16 cellular contexts compared by ENCODE assay signal in genomic region chr2:68987051-68987503, GRCh38. TPM values are rescaled to one million over a fixed set of nuclear protein-coding genes. Genes with fewer than 3 reads are reported as not detected.
DNase-seq lines count a peak whose midpoint lies in the region; ATAC-seq, FAIRE-seq and TF ChIP-seq lines count a peak whose summit lies in the region.
"Had no signal": no experiment of that assay in that cellular context is flagged by ENCODE, and none has a peak within 500 bp of the region (broad histone marks: within the 10 kb centered on the region; RNA-seq: fewer than 3 reads in every experiment).

No MANE protein-coding gene starts in this region.

- H3K4ac ChIP-seq in H9 (ENCODE audit: low read depth, low read length), result no peak overlapping the region

- TF ChIP-seq POLR2A in K562 (conservative IDR thresholded peaks at IDR 0.05) (no peak), HepG2 (IDR thresholded peaks at IDR 0.05; ENCODE audit: insufficient read depth in 1 of 2, low read depth in 2 of 2, low read length in 2 of 2) (no peak), testis (IDR thresholded peaks at IDR 0.05) (no peak)

- H3K27ac Mint-ChIP-seq in H9, result no peak overlapping the region
- H3K27ac Mint-ChIP-seq: CD4-positive, alpha-beta memory T cell had no signal

- intact Hi-C loops in K562 (cut with micrococcal nuclease) (no loop called here), HepG2 (cut with micrococcal nuclease; ENCODE audit: unreplicated experiment) (no loop called here), testis (cut with DNase I; ENCODE audit: low total_unique reads) (no loop called here)

- no peak overlapping the region for H3K18ac ChIP-seq in H9 (ENCODE audit: insufficient read length, low read depth, low read length)

- H3K4me2 ChIP-seq in H9 (ENCODE audit: insufficient read depth, insufficient read length, low read length) (no peak overlapping the region), K562 (ENCODE audit: insufficient read depth, low read length) (no peak overlapping the region), HepG2 (ENCODE audit: low read depth, low read length) (peak overlapping the region; percentile 25; the same call in 1 of the 2 replicates)

- no peak overlapping the region for H2BK20ac ChIP-seq in H9 (ENCODE audit: low read depth, low read length, poor library complexity, severe bottlenecking)

- no peak overlapping the region for H2BK15ac ChIP-seq in H9 (ENCODE audit: low read depth, low read length)

- H3T11ph ChIP-seq in H9 (ENCODE audit: low read length), result no peak overlapping the region

- no peaks in the 10 kb centered on the region for H3K27me3 ChIP-seq in H9 (ENCODE audit: insufficient read depth, low read length)
- H3K27me3 ChIP-seq in K562 (ENCODE audit: control insufficient read depth in 2 of 2, insufficient read depth in 2 of 2, low read length in 2 of 2), result peaks cover 0 to 16% of the 10 kb centered on the region in 2 experiments; a peak in 4 of 5 replicates
- peaks cover 2 to 24% of the 10 kb centered on the region in 2 experiments; a peak in 3 of 5 replicates for H3K27me3 ChIP-seq in HepG2 (ENCODE audit: control insufficient read depth in 1 of 2, insufficient read depth in 2 of 2, low read length in 2 of 2)
- H3K27me3 ChIP-seq in testis, result no peaks in the 10 kb centered on the region
- H3K27me3 ChIP-seq: BE2C had no signal

- POLR2A ChIA-PET in K562 (lab: Yijun Ruan, JAX), result no interaction called here
- POLR2A ChIA-PET in HepG2 (lab: Yijun Ruan, JAX), result no interaction called here

- no CpG with 5 or more reads among the region's 5 CpGs for WGBS in H9 (ENCODE audit: extremely low coverage, insufficient read length, low lambda C conversion rate)
- WGBS in K562 (ENCODE audit: insufficient coverage, low coverage, missing lambda C conversion rate), result 3% methylated on average over 5 of the region's 5 CpGs
- WGBS in HepG2 (ENCODE audit: low lambda C conversion rate), result 12% methylated on average over 5 of the region's 5 CpGs
- 40 to 45% methylated on average over 5 of the region's 5 CpGs for WGBS in testis, 2 donors

- CTCF ChIA-PET in K562 (lab: Yijun Ruan, JAX; ENCODE audit: low intra/inter-chr PET ratio) (no interaction called here), HepG2 (lab: Yijun Ruan, JAX; ENCODE audit: low intra/inter-chr PET ratio, low total read pairs) (no interaction called here)

- H2AK5ac ChIP-seq in H9 (ENCODE audit: insufficient read length, low read length), result no peak overlapping the region

- no peaks in the 10 kb centered on the region for H4K20me1 ChIP-seq in H9 (ENCODE audit: control insufficient read depth, insufficient read depth, insufficient read length)
- no peaks in the 10 kb centered on the region for H4K20me1 ChIP-seq in K562 (replicated peaks; ENCODE audit: control insufficient read depth, insufficient read depth, low read length)
- H4K20me1 ChIP-seq in HepG2 (ENCODE audit: insufficient read depth, low read length), result no peaks in the 10 kb centered on the region

- H3K9ac ChIP-seq in H9 (ENCODE audit: extremely low read depth, insufficient read length, low read length) (no peak overlapping the region), K562 (ENCODE audit: insufficient read depth in 1 of 2, low read depth in 2 of 2, low read length in 2 of 2) (no peak overlapping the region), HepG2 (ENCODE audit: insufficient read depth, low read depth, low read length) (no peak overlapping the region)

- H3K4me3 Mint-ChIP-seq in H9, result no peak overlapping the region
- H3K4me3 Mint-ChIP-seq: CD4-positive, alpha-beta memory T cell had no signal

- no peaks in the 10 kb centered on the region for H3K23me2 ChIP-seq in H9 (ENCODE audit: insufficient read length, low read depth, low read length, poor library complexity, severe bottlenecking)

- H2AFZ ChIP-seq in H9 (ENCODE audit: low read length), result no peak overlapping the region
- H2AFZ ChIP-seq in K562 (ENCODE audit: low read depth, low read length), result no peak overlapping the region
- no peak overlapping the region for H2AFZ ChIP-seq in HepG2 (ENCODE audit: low read length)

- no peak overlapping the region for H3K56ac ChIP-seq in H9 (ENCODE audit: insufficient read length, low read depth, low read length)

- TF ChIP-seq EP300 in K562 (IDR thresholded peaks at IDR 0.05; ENCODE audit: low read length) (no peak; the same call in 1 of the 2 replicates), HepG2 (IDR thresholded peaks at IDR 0.05; ENCODE audit: low read depth in 2 of 2, low read length in 2 of 2) (no peak), HepG2 (CRISPR knock-in tag; IDR thresholded peaks at IDR 0.05; ENCODE audit: borderline replicate concordance) (no peak)

- TF ChIP-seq RAD21 in K562 (CRISPR knock-in tag; conservative IDR thresholded peaks at IDR 0.05 in 1 of 2, IDR thresholded peaks at IDR 0.05 in 1 of 2), result no peak
- TF ChIP-seq RAD21 in HepG2 (CRISPR knock-in tag; IDR thresholded peaks at IDR 0.05), result no peak

- no peak overlapping the region for H4K8ac ChIP-seq in H9 (replicated peaks; ENCODE audit: insufficient read length, low read depth, low read length)

- H3K27ac ChIP-seq in H9 (ENCODE audit: insufficient read length, low read depth, low read length) (no peak overlapping the region), K562 (ENCODE audit: extremely low read depth, low read depth, low read length) (no peak overlapping the region), HepG2 (ENCODE audit: extremely low read length, insufficient read depth, low read length) (no peak overlapping the region), testis (no peak overlapping the region)

- H4K91ac ChIP-seq in H9 (ENCODE audit: insufficient read length, low read depth, low read length), result no peak overlapping the region

- H3K9me1 ChIP-seq in K562 (ENCODE audit: control insufficient read depth, insufficient read depth, low read length), result no peaks in the 10 kb centered on the region

- H2BK120ac ChIP-seq in H9 (ENCODE audit: low read depth, low read length, poor library complexity, severe bottlenecking), result no peak overlapping the region

- H3K14ac ChIP-seq in H9 (ENCODE audit: insufficient read depth, low read length), result 0 out of 2 replicates have a peak overlapping the region, but pooled peaks have one; percentile 59

- H3K9me3 Mint-ChIP-seq in H9, result no peaks in the 10 kb centered on the region

- H2BK12ac ChIP-seq in H9 (ENCODE audit: insufficient read length, low read depth, low read length), result no peak overlapping the region

- H3K27me3 Mint-ChIP-seq in H9 (ENCODE audit: low read depth), result no peaks in the 10 kb centered on the region

- TF ChIP-seq CTCF in H9 (conservative IDR thresholded peaks at IDR 0.05) (no peak), K562 (IDR thresholded peaks at IDR 0.05 in 2 of 3, conservative IDR thresholded peaks at IDR 0.05 in 1 of 3; ENCODE audit: insufficient read depth in 2 of 3, low read depth in 1 of 3, low read length in 3 of 3) (no peak), HepG2 (CRISPR knock-in tag; IDR thresholded peaks at IDR 0.05) (no peak), testis (IDR thresholded peaks at IDR 0.05) (no peak)

- H3K79me1 ChIP-seq in H9 (ENCODE audit: insufficient read depth, low read depth, low read length, poor library complexity, severe bottlenecking), result no peaks in the 10 kb centered on the region

- no peaks in the 10 kb centered on the region for H3K36me3 ChIP-seq in K562 (ENCODE audit: control insufficient read depth, insufficient read depth, low read length)
- H3K36me3 ChIP-seq in HepG2 (replicated peaks in 1 of 2; ENCODE audit: control insufficient read depth in 1 of 2, insufficient read depth in 2 of 2, low read length in 2 of 2), result no peaks in the 10 kb centered on the region
- no peaks in the 10 kb centered on the region for H3K36me3 ChIP-seq in testis (ENCODE audit: low read depth, missing control alignments)
- H3K36me3 ChIP-seq: BE2C had no signal

- no TSS peak for BruUV-seq in K562 (replicated peaks; lab: Mats Ljungman, UMichigan)
- no TSS peak for BruUV-seq in HepG2 (replicated peaks; lab: Mats Ljungman, UMichigan)

- no peak overlapping the region for H3K4me3 ChIP-seq in K562
- H3K4me3 ChIP-seq in HepG2 (replicated peaks in 1 of 3; ENCODE audit: insufficient read depth in 1 of 3, low read depth in 2 of 3, low read length in 3 of 3), result no peak overlapping the region
- no peak overlapping the region for H3K4me3 ChIP-seq in testis

- no peaks in the 10 kb centered on the region for H3K9me3 ChIP-seq in H9 (ENCODE audit: control insufficient read depth, low read depth, low read length)
- no peaks in the 10 kb centered on the region for H3K9me3 ChIP-seq in K562 (replicated peaks; ENCODE audit: control insufficient read depth, insufficient read depth, low read depth, low read length)
- H3K9me3 ChIP-seq in HepG2 (ENCODE audit: low read length), result no peaks in the 10 kb centered on the region
- H3K9me3 ChIP-seq in testis, result no peaks in the 10 kb centered on the region
- H3K9me3 ChIP-seq: BE2C had no signal

- H3K23ac ChIP-seq in H9 (ENCODE audit: insufficient read length, low read depth, low read length), result no peak overlapping the region

- DNase-seq in H9, result no peak
- DNase-seq in K562 (ENCODE audit: extremely low read depth in 1 of 4, low spot score in 3 of 4), result no peak
- no peak for DNase-seq in HepG2 (ENCODE audit: low spot score)
- peak; percentile 18 for DNase-seq in testis
- no peak for DNase-seq in HK-2 (ENCODE audit: unreplicated experiment)
- no peak for DNase-seq in central memory CD4-positive, alpha-beta T cell
- DNase-seq: BE2C; CD4-positive, alpha-beta memory T cell; NCI-H1417 treated with DMSO at 0.1 percent for 48 hours; NCI-H2029 treated with DMSO at 0.1 percent for 48 hours; NCI-H510A treated with DMSO at 0.1 percent for 48 hours; SIG-M5 had no signal

- no peak overlapping the region for H4K5ac ChIP-seq in H9 (ENCODE audit: insufficient read length, low read depth, low read length)

- H3K4me1 Mint-ChIP-seq in H9, result no peaks in the 10 kb centered on the region; a peak in 1 of 4 replicates
- H3K4me1 Mint-ChIP-seq: CD4-positive, alpha-beta memory T cell had no signal

- H3K36me3 Mint-ChIP-seq in H9 (ENCODE audit: insufficient read depth in 1 of 3, low read depth in 3 of 3), result no peaks in the 10 kb centered on the region
- H3K36me3 Mint-ChIP-seq: CD4-positive, alpha-beta memory T cell had no signal

- FAIRE-seq in K562 (lab: Jason Lieb, UNC) (no peak), HepG2 (lab: Jason Lieb, UNC) (no peak)
- FAIRE-seq: H54, RCC 7860 had no signal

- H2BK5ac ChIP-seq in H9 (ENCODE audit: insufficient read length, low read length), result no peak overlapping the region

- H3K79me2 ChIP-seq in H9 (ENCODE audit: insufficient read depth, low read length) (no peaks in the 10 kb centered on the region), K562 (ENCODE audit: control insufficient read depth, insufficient read depth, low read length) (no peaks in the 10 kb centered on the region), HepG2 (ENCODE audit: insufficient read depth, low read length) (no peaks in the 10 kb centered on the region)

- no peaks in the 10 kb centered on the region for H3K4me1 ChIP-seq in H9 (ENCODE audit: insufficient read depth, low read length)
- H3K4me1 ChIP-seq in K562 (replicated peaks in 1 of 2; ENCODE audit: control insufficient read depth in 2 of 2, insufficient read depth in 2 of 2, low read length in 2 of 2), result no peaks in the 10 kb centered on the region
- H3K4me1 ChIP-seq in HepG2 (ENCODE audit: insufficient read depth, low read length), result peaks cover 7% of the 10 kb centered on the region; the same call in 1 of the 2 replicates
- H3K4me1 ChIP-seq in testis, result no peaks in the 10 kb centered on the region
- H3K4me1 ChIP-seq: BE2C had no signal

- no peak for ATAC-seq in K562
- peak; percentile 72 for ATAC-seq in HepG2
- ATAC-seq in GM18498 (IDR thresholded peaks at IDR 0.05; ENCODE audit: unreplicated experiment), result no peak

- in situ Hi-C loops in K562 (cut with MboI) (no loop called here), HepG2 (cut with HindIII; ENCODE audit: extremely low pct_ligation_motif_present, low pct_unique_long_range_greater_than_20kb) (no loop called here)

RNA-seq across cellular contexts. Expression of gene GKN1, which starts 12.6 kb away (rescaled TPM):
- not detected in 2 replicates for total RNA-seq in H9 (2021)
- not detected in 2 replicates for total RNA-seq in K562 (2011; cell fraction: chromatin; rRNA removed; ENCODE audit: low replicate concordance)
- not detected in 2 replicates for total RNA-seq in K562 (2011; cell fraction: nucleolus; rRNA removed)
- not detected in 2 replicates for total RNA-seq in K562 (2011; cell fraction: nucleoplasm; rRNA removed)
- total RNA-seq in K562 (2014; rRNA removed), result not detected in 2 replicates
- not detected in 2 replicates for total RNA-seq in K562 (2014; rRNA removed; fragmentation: Illumina TruSeq; extraction: Trizol)
- not detected in 2 replicates for total RNA-seq in K562 (2015; rRNA removed; fragmentation: Illumina TruSeq; extraction: Trizol)
- total RNA-seq in K562 (2021), result not detected in 2 replicates
- polyA plus RNA-seq in K562 (2011; rRNA removed), result not detected in 2 replicates
- not detected in 2 replicates for polyA plus RNA-seq in K562 (2011; cell fraction: cytosol; rRNA removed)
- polyA plus RNA-seq in K562 (2011; cell fraction: nucleus; rRNA removed), result not detected in 2 replicates
- not detected in 2 replicates for polyA plus RNA-seq in K562 (2012)
- polyA plus RNA-seq in K562 (2014; fragmentation: Illumina TruSeq; extraction: Trizol), result not detected in 2 replicates
- not detected for polyA plus RNA-seq in K562 (2014; fragmentation: Nextera tagmentation; extraction: Ambion mirVana)
- not detected in 2 replicates for polyA plus RNA-seq in K562 (2014; rRNA removed)
- not detected in 2 replicates for polyA minus RNA-seq in K562 (2011; rRNA and poly(A)+ RNA removed)
- not detected in 2 replicates for polyA minus RNA-seq in K562 (2011; cell fraction: cytosol; rRNA and poly(A)+ RNA removed)
- polyA minus RNA-seq in K562 (2011; cell fraction: nucleus; rRNA and poly(A)+ RNA removed), result not detected in 2 replicates
- total RNA-seq in HepG2 (2016; rRNA removed; fragmentation: Illumina TruSeq; extraction: Trizol), result not detected in 2 replicates
- total RNA-seq in HepG2 (2016; cell fraction: cytosol; rRNA removed; fragmentation: Illumina TruSeq; extraction: Trizol; ENCODE audit: low read depth), result not detected in 2 replicates
- not detected in 2 replicates for total RNA-seq in HepG2 (2016; cell fraction: insoluble cytoplasmic fraction; rRNA removed; fragmentation: Illumina TruSeq; extraction: Trizol)
- total RNA-seq in HepG2 (2016; cell fraction: membrane; rRNA removed; fragmentation: Illumina TruSeq; extraction: Trizol), result not detected in 2 replicates
- total RNA-seq in HepG2 (2016; cell fraction: nucleus; rRNA removed; fragmentation: Illumina TruSeq; extraction: Trizol), result not detected in 2 replicates
- polyA plus RNA-seq in HepG2 (2011; rRNA removed), result not detected in 2 replicates
- not detected in 2 replicates for polyA plus RNA-seq in HepG2 (2011; cell fraction: cytosol; rRNA removed)
- not detected in 2 replicates for polyA plus RNA-seq in HepG2 (2011; cell fraction: nucleus; rRNA removed)
- polyA plus RNA-seq in HepG2 (2012), result not detected in 2 replicates
- not detected in 2 replicates for polyA plus RNA-seq in HepG2 (2016; cell fraction: cytosol; fragmentation: Illumina TruSeq; extraction: Trizol; ENCODE audit: low read depth)
- polyA plus RNA-seq in HepG2 (2016; cell fraction: insoluble cytoplasmic fraction; fragmentation: Illumina TruSeq; extraction: Trizol; ENCODE audit: low read depth), result not detected in 2 replicates
- polyA plus RNA-seq in HepG2 (2016; cell fraction: membrane; fragmentation: Illumina TruSeq; extraction: Trizol; ENCODE audit: low read depth), result not detected in 2 replicates
- not detected in 2 replicates for polyA plus RNA-seq in HepG2 (2016; cell fraction: nucleus; fragmentation: Illumina TruSeq; extraction: Trizol; ENCODE audit: insufficient read depth, low read depth)
- polyA minus RNA-seq in HepG2 (2011; rRNA and poly(A)+ RNA removed; ENCODE audit: low replicate concordance), result not detected in 2 replicates
- polyA minus RNA-seq in HepG2 (2011; cell fraction: cytosol; rRNA and poly(A)+ RNA removed), result not detected in 2 replicates
- not detected in 2 replicates for polyA minus RNA-seq in HepG2 (2011; cell fraction: nucleus; rRNA and poly(A)+ RNA removed)
- total RNA-seq in testis, result not detected
- polyA plus RNA-seq in testis (ENCODE audit: insufficient read depth, low read depth, low replicate concordance), result not detected
- total RNA-seq: CD4-positive, alpha-beta memory T cell; LHCN-M2 had no signal
- polyA plus RNA-seq: CD4-positive, alpha-beta memory T cell had no signal

RNA-seq across cellular contexts. Expression of gene ANTXR1, which starts 25.9 kb away (rescaled TPM):
- 37.3 and 39.5 TPM in 2 replicates for total RNA-seq in H9 (2021)
- total RNA-seq in K562 (2011; cell fraction: chromatin; rRNA removed; ENCODE audit: low replicate concordance), result 0.58 and 0.74 TPM in 2 replicates
- 0.79 TPM in 1 of 2 replicates, not detected in the other for total RNA-seq in K562 (2011; cell fraction: nucleolus; rRNA removed)
- 0.73 and 0.76 TPM in 2 replicates for total RNA-seq in K562 (2011; cell fraction: nucleoplasm; rRNA removed)
- 0.45 and 1.00 TPM in 2 replicates for total RNA-seq in K562 (2014; rRNA removed)
- total RNA-seq in K562 (2014; rRNA removed; fragmentation: Illumina TruSeq; extraction: Trizol), result 0.33 and 0.35 TPM in 2 replicates
- 0.41 and 0.54 TPM in 2 replicates for total RNA-seq in K562 (2015; rRNA removed; fragmentation: Illumina TruSeq; extraction: Trizol)
- 0.87 and 0.98 TPM in 2 replicates for total RNA-seq in K562 (2021)
- polyA plus RNA-seq in K562 (2011; rRNA removed), result 0.13 and 0.19 TPM in 2 replicates
- 0.04 and 0.10 TPM in 2 replicates for polyA plus RNA-seq in K562 (2011; cell fraction: cytosol; rRNA removed)
- 0.41 and 0.46 TPM in 2 replicates for polyA plus RNA-seq in K562 (2011; cell fraction: nucleus; rRNA removed)
- 1.1 and 2.5 TPM in 2 replicates for polyA plus RNA-seq in K562 (2012)
- 0.24 and 0.58 TPM in 2 replicates for polyA plus RNA-seq in K562 (2014; fragmentation: Illumina TruSeq; extraction: Trizol)
- polyA plus RNA-seq in K562 (2014; fragmentation: Nextera tagmentation; extraction: Ambion mirVana), result under 1 TPM; 0.07 to 0.15 TPM
- polyA plus RNA-seq in K562 (2014; rRNA removed), result 0.23 and 0.62 TPM in 2 replicates
- polyA minus RNA-seq in K562 (2011; rRNA and poly(A)+ RNA removed), result 0.18 TPM in 2 replicates
- polyA minus RNA-seq in K562 (2011; cell fraction: cytosol; rRNA and poly(A)+ RNA removed), result 0.55 TPM in 1 of 2 replicates, not detected in the other
- polyA minus RNA-seq in K562 (2011; cell fraction: nucleus; rRNA and poly(A)+ RNA removed), result 0.22 and 0.94 TPM in 2 replicates
- 9.2 and 12.7 TPM in 2 replicates for total RNA-seq in HepG2 (2016; rRNA removed; fragmentation: Illumina TruSeq; extraction: Trizol)
- total RNA-seq in HepG2 (2016; cell fraction: cytosol; rRNA removed; fragmentation: Illumina TruSeq; extraction: Trizol; ENCODE audit: low read depth), result 1.9 and 2.4 TPM in 2 replicates
- 7.7 and 13.3 TPM in 2 replicates for total RNA-seq in HepG2 (2016; cell fraction: insoluble cytoplasmic fraction; rRNA removed; fragmentation: Illumina TruSeq; extraction: Trizol)
- total RNA-seq in HepG2 (2016; cell fraction: membrane; rRNA removed; fragmentation: Illumina TruSeq; extraction: Trizol), result 8.7 TPM in 2 replicates
- 25.0 and 27.3 TPM in 2 replicates for total RNA-seq in HepG2 (2016; cell fraction: nucleus; rRNA removed; fragmentation: Illumina TruSeq; extraction: Trizol)
- 3.6 and 4.5 TPM in 2 replicates for polyA plus RNA-seq in HepG2 (2011; rRNA removed)
- polyA plus RNA-seq in HepG2 (2011; cell fraction: cytosol; rRNA removed), result 2.8 and 3.6 TPM in 2 replicates
- polyA plus RNA-seq in HepG2 (2011; cell fraction: nucleus; rRNA removed), result 4.9 and 6.2 TPM in 2 replicates
- polyA plus RNA-seq in HepG2 (2012), result 5.4 and 5.7 TPM in 2 replicates
- polyA plus RNA-seq in HepG2 (2016; cell fraction: cytosol; fragmentation: Illumina TruSeq; extraction: Trizol; ENCODE audit: low read depth), result 2.8 TPM in 2 replicates
- 13.7 and 15.0 TPM in 2 replicates for polyA plus RNA-seq in HepG2 (2016; cell fraction: insoluble cytoplasmic fraction; fragmentation: Illumina TruSeq; extraction: Trizol; ENCODE audit: low read depth)
- 7.6 and 7.7 TPM in 2 replicates for polyA plus RNA-seq in HepG2 (2016; cell fraction: membrane; fragmentation: Illumina TruSeq; extraction: Trizol; ENCODE audit: low read depth)
- polyA plus RNA-seq in HepG2 (2016; cell fraction: nucleus; fragmentation: Illumina TruSeq; extraction: Trizol; ENCODE audit: insufficient read depth, low read depth), result 30.8 and 33.8 TPM in 2 replicates
- 9.6 and 50.4 TPM in 2 replicates for polyA minus RNA-seq in HepG2 (2011; rRNA and poly(A)+ RNA removed; ENCODE audit: low replicate concordance)
- polyA minus RNA-seq in HepG2 (2011; cell fraction: cytosol; rRNA and poly(A)+ RNA removed), result 5.2 and 6.2 TPM in 2 replicates
- 12.5 and 14.8 TPM in 2 replicates for polyA minus RNA-seq in HepG2 (2011; cell fraction: nucleus; rRNA and poly(A)+ RNA removed)
- 10 to 100 TPM; 16.6 to 20.1 TPM for total RNA-seq in testis
- 35.7 TPM for polyA plus RNA-seq in testis (ENCODE audit: insufficient read depth, low read depth, low replicate concordance)
- polyA plus RNA-seq: CD4-positive, alpha-beta memory T cell had no signal

RNA-seq across cellular contexts. Expression of gene GKN2, which starts 34.4 kb away (rescaled TPM):
- not detected in 2 replicates for total RNA-seq in H9 (2021)
- total RNA-seq in K562 (2011; cell fraction: chromatin; rRNA removed; ENCODE audit: low replicate concordance), result not detected in 2 replicates
- total RNA-seq in K562 (2011; cell fraction: nucleolus; rRNA removed), result not detected in 2 replicates
- not detected in 2 replicates for total RNA-seq in K562 (2011; cell fraction: nucleoplasm; rRNA removed)
- total RNA-seq in K562 (2014; rRNA removed), result not detected in 2 replicates
- not detected in 2 replicates for total RNA-seq in K562 (2014; rRNA removed; fragmentation: Illumina TruSeq; extraction: Trizol)
- total RNA-seq in K562 (2015; rRNA removed; fragmentation: Illumina TruSeq; extraction: Trizol), result not detected in 2 replicates
- total RNA-seq in K562 (2021), result not detected in 2 replicates
- not detected in 2 replicates for polyA plus RNA-seq in K562 (2011; rRNA removed)
- polyA plus RNA-seq in K562 (2011; cell fraction: cytosol; rRNA removed), result not detected in 2 replicates
- not detected in 2 replicates for polyA plus RNA-seq in K562 (2011; cell fraction: nucleus; rRNA removed)
- polyA plus RNA-seq in K562 (2012), result not detected in 2 replicates
- polyA plus RNA-seq in K562 (2014; fragmentation: Illumina TruSeq; extraction: Trizol), result not detected in 2 replicates
- not detected for polyA plus RNA-seq in K562 (2014; fragmentation: Nextera tagmentation; extraction: Ambion mirVana)
- not detected in 2 replicates for polyA plus RNA-seq in K562 (2014; rRNA removed)
- polyA minus RNA-seq in K562 (2011; rRNA and poly(A)+ RNA removed), result not detected in 2 replicates
- polyA minus RNA-seq in K562 (2011; cell fraction: cytosol; rRNA and poly(A)+ RNA removed), result not detected in 2 replicates
- polyA minus RNA-seq in K562 (2011; cell fraction: nucleus; rRNA and poly(A)+ RNA removed), result not detected in 2 replicates
- not detected in 2 replicates for total RNA-seq in HepG2 (2016; rRNA removed; fragmentation: Illumina TruSeq; extraction: Trizol)
- not detected in 2 replicates for total RNA-seq in HepG2 (2016; cell fraction: cytosol; rRNA removed; fragmentation: Illumina TruSeq; extraction: Trizol; ENCODE audit: low read depth)
- total RNA-seq in HepG2 (2016; cell fraction: insoluble cytoplasmic fraction; rRNA removed; fragmentation: Illumina TruSeq; extraction: Trizol), result not detected in 2 replicates
- total RNA-seq in HepG2 (2016; cell fraction: membrane; rRNA removed; fragmentation: Illumina TruSeq; extraction: Trizol), result not detected in 2 replicates
- total RNA-seq in HepG2 (2016; cell fraction: nucleus; rRNA removed; fragmentation: Illumina TruSeq; extraction: Trizol), result not detected in 2 replicates
- not detected in 2 replicates for polyA plus RNA-seq in HepG2 (2011; rRNA removed)
- polyA plus RNA-seq in HepG2 (2011; cell fraction: cytosol; rRNA removed), result not detected in 2 replicates
- polyA plus RNA-seq in HepG2 (2011; cell fraction: nucleus; rRNA removed), result not detected in 2 replicates
- polyA plus RNA-seq in HepG2 (2012), result not detected in 2 replicates
- not detected in 2 replicates for polyA plus RNA-seq in HepG2 (2016; cell fraction: cytosol; fragmentation: Illumina TruSeq; extraction: Trizol; ENCODE audit: low read depth)
- polyA plus RNA-seq in HepG2 (2016; cell fraction: insoluble cytoplasmic fraction; fragmentation: Illumina TruSeq; extraction: Trizol; ENCODE audit: low read depth), result not detected in 2 replicates
- polyA plus RNA-seq in HepG2 (2016; cell fraction: membrane; fragmentation: Illumina TruSeq; extraction: Trizol; ENCODE audit: low read depth), result not detected in 2 replicates
- polyA plus RNA-seq in HepG2 (2016; cell fraction: nucleus; fragmentation: Illumina TruSeq; extraction: Trizol; ENCODE audit: insufficient read depth, low read depth), result not detected in 2 replicates
- polyA minus RNA-seq in HepG2 (2011; rRNA and poly(A)+ RNA removed; ENCODE audit: low replicate concordance), result not detected in 2 replicates
- polyA minus RNA-seq in HepG2 (2011; cell fraction: cytosol; rRNA and poly(A)+ RNA removed), result not detected in 2 replicates
- not detected in 2 replicates for polyA minus RNA-seq in HepG2 (2011; cell fraction: nucleus; rRNA and poly(A)+ RNA removed)
- total RNA-seq in testis, result not detected
- not detected for polyA plus RNA-seq in testis (ENCODE audit: insufficient read depth, low read depth, low replicate concordance)
- total RNA-seq: CD4-positive, alpha-beta memory T cell; LHCN-M2 had no signal
- polyA plus RNA-seq: CD4-positive, alpha-beta memory T cell had no signal
